Comparison of ENCODE assay signal across 1 cellular context in the genomic region with DNA sequence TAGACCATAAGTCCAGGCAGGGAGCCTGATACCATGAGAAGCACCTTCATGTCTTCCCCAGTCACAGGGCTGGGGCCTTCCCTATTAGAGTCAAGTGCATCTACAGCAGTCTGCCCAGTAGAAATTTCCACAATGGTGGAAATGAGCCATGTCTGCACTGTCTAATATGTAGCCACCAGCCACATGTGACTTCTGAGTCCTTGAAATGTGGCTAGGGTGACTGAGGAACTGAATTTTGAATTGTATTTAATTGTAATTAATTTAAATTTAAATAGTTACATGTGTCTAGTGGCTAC.
TF ChIP-seq lines count a peak whose summit lies in the region.

No MANE protein-coding gene starts in this region.

TF ChIP-seq in IMR-90, 13 proteins besides CTCF, POLR2A, EP300 and RAD21 (continued from another document):
- TF ChIP-seq RCOR1 (IDR thresholded peaks at IDR 0.05; ENCODE audit: insufficient replicate concordance, low read length) (no peak), USF2 (IDR thresholded peaks at IDR 0.05; ENCODE audit: low read depth, low read length) (no peak), FOS (IDR thresholded peaks at IDR 0.05; ENCODE audit: low read depth, low read length) (no peak), MXI1 (IDR thresholded peaks at IDR 0.05; ENCODE audit: borderline replicate concordance, low read depth, low read length) (no peak), NFE2L2 (IDR thresholded peaks at IDR 0.05; ENCODE audit: low read depth, low read length) (no peak), CEBPB (IDR thresholded peaks at IDR 0.05; ENCODE audit: low read depth, low read length) (no peak)
- TF ChIP-seq, protein P1, sequence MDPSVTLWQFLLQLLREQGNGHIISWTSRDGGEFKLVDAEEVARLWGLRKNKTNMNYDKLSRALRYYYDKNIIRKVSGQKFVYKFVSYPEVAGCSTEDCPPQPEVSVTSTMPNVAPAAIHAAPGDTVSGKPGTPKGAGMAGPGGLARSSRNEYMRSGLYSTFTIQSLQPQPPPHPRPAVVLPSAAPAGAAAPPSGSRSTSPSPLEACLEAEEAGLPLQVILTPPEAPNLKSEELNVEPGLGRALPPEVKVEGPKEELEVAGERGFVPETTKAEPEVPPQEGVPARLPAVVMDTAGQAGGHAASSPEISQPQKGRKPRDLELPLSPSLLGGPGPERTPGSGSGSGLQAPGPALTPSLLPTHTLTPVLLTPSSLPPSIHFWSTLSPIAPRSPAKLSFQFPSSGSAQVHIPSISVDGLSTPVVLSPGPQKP (IDR thresholded peaks at IDR 0.05; ENCODE audit: borderline replicate concordance, low read depth, low read length) = no peak
